ENCODE assay signal across 1 cellular context in the genomic region with DNA sequence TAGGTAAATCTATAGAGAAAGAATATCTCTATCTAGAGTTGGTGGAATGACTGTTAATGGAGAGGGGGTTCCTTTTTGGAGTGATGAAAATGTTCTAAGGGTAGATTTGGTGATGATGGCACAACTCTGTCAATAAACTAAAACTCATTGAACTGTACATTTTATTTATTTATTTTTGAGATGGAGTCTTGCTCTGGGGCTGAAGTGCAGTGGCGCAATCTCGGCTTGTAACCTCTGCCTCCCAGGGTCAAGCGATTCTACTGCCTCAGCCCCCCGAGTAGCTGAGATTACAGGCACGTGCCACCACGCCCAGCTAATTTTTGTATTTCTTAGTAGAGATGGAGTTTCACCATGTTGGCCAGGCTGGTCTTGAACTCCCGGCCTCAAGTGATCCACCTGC. TPM values are rescaled to one million over a fixed set of nuclear protein-coding genes. Genes with fewer than 3 reads are reported as not detected.
"Had no signal": no experiment of that assay in that cellular context is flagged by ENCODE, and none has a peak within 500 bp of the region (broad histone marks: within the 10 kb centered on the region; RNA-seq: fewer than 3 reads in every experiment).

No MANE protein-coding gene starts in this region.

RNA-seq across cellular contexts. Expression of a gene that starts 3.1 kb away (rescaled TPM):
- total RNA-seq: activated CD8-positive, alpha-beta T cell treated with anti-CD3 and anti-CD28 coated beads, Interleukin-2, amount 10 ng/mL, durations not matched to agents 7 days and 5 days had no signal
